ENCODE assay signal across 36 cellular contexts in genomic region chrX:31713120-31713519, GRCh38.
DNase-seq lines count a peak whose midpoint lies in the region; ATAC-seq, FAIRE-seq and TF ChIP-seq lines count a peak whose summit lies in the region.
"Had no signal": no experiment of that assay in that cellular context is flagged by ENCODE, and none has a peak within 500 bp of the region (broad histone marks: within the 10 kb centered on the region; RNA-seq: fewer than 3 reads in every experiment).

No MANE protein-coding gene starts in this region.

- CTCF ChIA-PET in A549 (lab: Yijun Ruan, JAX): no interaction called here
- CTCF ChIA-PET in endothelial cell of umbilical vein (lab: Charles Lee): no interaction called here

- H4K20me1 ChIP-seq in astrocyte (ENCODE audit: insufficient read depth, low read length) (no peaks in the 10 kb centered on the region), endothelial cell of umbilical vein (replicated peaks; ENCODE audit: control insufficient read depth, extremely low read depth, insufficient read depth, low read length) (no peaks in the 10 kb centered on the region)
- H4K20me1 ChIP-seq: BLaER1 had no signal

- TF ChIP-seq CTCF in A549 (IDR thresholded peaks at IDR 0.05) (no peak), astrocyte (IDR thresholded peaks at IDR 0.05; ENCODE audit: insufficient read depth, low read depth, low read length) (no peak), endothelial cell of umbilical vein (IDR thresholded peaks at IDR 0.05; ENCODE audit: extremely low read depth in 1 of 2, insufficient read depth in 1 of 2, low read depth in 1 of 2, low read length in 2 of 2) (no peak), mesothelial cell of epicardium (IDR thresholded peaks at IDR 0.05; ENCODE audit: unreplicated experiment) (no peak)

- DNase-seq in A549 (ENCODE audit: low read depth in 1 of 2, low spot score in 1 of 2): no peak
- DNase-seq in astrocyte (ENCODE audit: low read depth): no peak
- no peak for DNase-seq in endothelial cell of umbilical vein (ENCODE audit: low read depth, low spot score)
- no peak for DNase-seq in left lobe of liver (ENCODE audit: low spot score)
- DNase-seq in activated naive CD4-positive, alpha-beta T cell treated with anti-CD3 and anti-CD28 coated beads, Interleukin-2, amount 50 U/mL, for 72 hours (ENCODE audit: low spot score in 2 of 2): no peak
- no peak for DNase-seq in mesothelial cell of epicardium (ENCODE audit: low spot score in 2 of 2, unreplicated experiment in 2 of 2)
- DNase-seq in NOMO-1 (lab: John Stamatoyannopoulos, UW; ENCODE audit: unreplicated experiment in 2 of 2): no peak
- DNase-seq: 8988T; ACHN; AML-193; BE2C; C1 segment of cervical spinal cord; Caco-2; Calu3; CD4-positive, alpha-beta memory T cell; CD4-positive, alpha-beta T cell; CD4-positive, CD25-positive, alpha-beta regulatory T cell; CD8-positive, alpha-beta memory T cell; CD8-positive, alpha-beta T cell; COR-L47; DMS 273 treated with DMSO at 0.1 percent for 48 hours; DMS153; DMS53; DMS79; DMS79 treated with DMSO at 0.1 percent for 48 hours; DND-41; EL had no signal

- H3K4me3 Mint-ChIP-seq in astrocyte (ENCODE audit: unreplicated experiment) (no peak overlapping the region), mesothelial cell of epicardium (no peak overlapping the region)
- no peak overlapping the region for H3K4me3 Mint-ChIP-seq in stimulated activated memory B cell treated with anti-CD40 and anti-IgM and Interleukin-4, amounts not matched to agents 10 μg/mL and 1 μg/mL and 100 μg/mL, for 72 hours
- H3K4me3 Mint-ChIP-seq: B cell; CD14-positive monocyte; CD4-positive, alpha-beta memory T cell; CD4-positive, alpha-beta T cell; CD4-positive, CD25-positive, alpha-beta regulatory T cell; CD8-positive, alpha-beta memory T cell; CD8-positive, alpha-beta T cell had no signal

- no peak overlapping the region for H3K27ac Mint-ChIP-seq in astrocyte (ENCODE audit: unreplicated experiment)
- H3K27ac Mint-ChIP-seq in activated naive CD4-positive, alpha-beta T cell treated with anti-CD3 and anti-CD28 coated beads, Interleukin-2, amount 50 U/mL, for 72 hours: no peak overlapping the region
- H3K27ac Mint-ChIP-seq in mesothelial cell of epicardium: no peak overlapping the region
- no peak overlapping the region for H3K27ac Mint-ChIP-seq in stimulated activated memory B cell treated with anti-CD40 and anti-IgM and Interleukin-4, amounts not matched to agents 10 μg/mL and 1 μg/mL and 100 μg/mL, for 72 hours
- H3K27ac Mint-ChIP-seq: B cell; CD14-positive monocyte; CD4-positive, alpha-beta memory T cell; CD4-positive, alpha-beta T cell; CD4-positive, CD25-positive, alpha-beta regulatory T cell; CD8-positive, alpha-beta memory T cell; CD8-positive, alpha-beta T cell had no signal

- H3K4me2 ChIP-seq in A549 (no peak overlapping the region), astrocyte (ENCODE audit: low read length) (no peak overlapping the region), endothelial cell of umbilical vein (ENCODE audit: insufficient read depth, low read length) (no peak overlapping the region)
- H3K4me2 ChIP-seq: BLaER1; BLaER1 treated with 17β-estradiol and CSF1 and Interleukin-3, amounts not matched to agents 10 nM and 100 nM had no signal

- FAIRE-seq in A549 (lab: Jason Lieb, UNC): peak; percentile 54
- FAIRE-seq in astrocyte (lab: Jason Lieb, UNC): peak; percentile 90
- peak; percentile 21 for FAIRE-seq in endothelial cell of umbilical vein (lab: Jason Lieb, UNC)
- FAIRE-seq: A204.1, D721Med had no signal

- no peak overlapping the region for H3K9ac ChIP-seq in astrocyte (ENCODE audit: low read length)
- no peak overlapping the region for H3K9ac ChIP-seq in endothelial cell of umbilical vein (replicated peaks; ENCODE audit: extremely low read depth, insufficient read depth, low read length)
- H3K9ac ChIP-seq: BLaER1; BLaER1 treated with 17β-estradiol and CSF1 and Interleukin-3, amounts not matched to agents 10 nM and 100 nM had no signal

- H3K27me3 ChIP-seq in astrocyte (ENCODE audit: insufficient read depth, low read length): no peaks in the 10 kb centered on the region
- no peaks in the 10 kb centered on the region for H3K27me3 ChIP-seq in endothelial cell of umbilical vein (ENCODE audit: control insufficient read depth in 2 of 2, insufficient read depth in 2 of 2, low read length in 2 of 2)
- H3K27me3 ChIP-seq: BE2C had no signal

- no peaks in the 10 kb centered on the region for H3K9me3 Mint-ChIP-seq in astrocyte (ENCODE audit: unreplicated experiment)
- no peaks in the 10 kb centered on the region for H3K9me3 Mint-ChIP-seq in activated naive CD4-positive, alpha-beta T cell treated with anti-CD3 and anti-CD28 coated beads, Interleukin-2, amount 50 U/mL, for 72 hours
- H3K9me3 Mint-ChIP-seq in mesothelial cell of epicardium: peaks cover 5% of the 10 kb centered on the region
- H3K9me3 Mint-ChIP-seq in stimulated activated memory B cell treated with anti-CD40 and anti-IgM and Interleukin-4, amounts not matched to agents 10 μg/mL and 1 μg/mL and 100 μg/mL, for 72 hours: no peaks in the 10 kb centered on the region
- H3K9me3 Mint-ChIP-seq: CD4-positive, alpha-beta T cell; CD8-positive, alpha-beta memory T cell; CD8-positive, alpha-beta T cell had no signal

- H3K27ac ChIP-seq in A549: no peak overlapping the region
- no peak overlapping the region for H3K27ac ChIP-seq in astrocyte (ENCODE audit: low read depth, low read length)
- no peak overlapping the region for H3K27ac ChIP-seq in endothelial cell of umbilical vein (ENCODE audit: insufficient read depth, low read depth, low read length)
- H3K27ac ChIP-seq: 22Rv1; BLaER1; BLaER1 treated with 17β-estradiol and CSF1 and Interleukin-3, amounts not matched to agents 10 nM and 100 nM; C4-2B had no signal

- H3K36me3 ChIP-seq in astrocyte (ENCODE audit: insufficient read depth, low read length) (no peaks in the 10 kb centered on the region), endothelial cell of umbilical vein (ENCODE audit: control insufficient read depth in 2 of 2, extremely low read depth in 1 of 2, insufficient read depth in 2 of 2, low read length in 2 of 2) (no peaks in the 10 kb centered on the region)
- H3K36me3 ChIP-seq: BE2C; BLaER1; BLaER1 treated with 17β-estradiol and CSF1 and Interleukin-3, amounts not matched to agents 10 nM and 100 nM had no signal

- 0% methylated on average over 1 of the region's 1 CpG for WGBS in A549 (ENCODE audit: missing lambda C conversion rate)

- no peak overlapping the region for H3K4me3 ChIP-seq in A549
- no peak overlapping the region for H3K4me3 ChIP-seq in astrocyte (ENCODE audit: insufficient read depth, low read depth, low read length)
- no peak overlapping the region for H3K4me3 ChIP-seq in endothelial cell of umbilical vein (replicated peaks in 1 of 3; ENCODE audit: insufficient read depth in 1 of 3, low read depth in 1 of 3, low read length in 3 of 3)
- H3K4me3 ChIP-seq: BLaER1; BLaER1 treated with 17β-estradiol and CSF1 and Interleukin-3, amounts not matched to agents 10 nM and 100 nM had no signal

- POLR2A ChIA-PET in A549 (lab: Yijun Ruan, JAX) (no interaction called here), endothelial cell of umbilical vein (lab: Charles Lee) (no interaction called here)

- no peak for ATAC-seq in A549
- peak; percentile 68 for ATAC-seq in left lobe of liver
- ATAC-seq in activated naive CD4-positive, alpha-beta T cell treated with anti-CD3 and anti-CD28 coated beads, Interleukin-2, amount 50 U/mL, for 72 hours: no peak
- no peak for ATAC-seq in stimulated activated memory B cell treated with anti-CD40 and anti-IgM and Interleukin-4, amounts not matched to agents 10 μg/mL and 1 μg/mL and 100 μg/mL, for 72 hours
- ATAC-seq: CD8-positive, alpha-beta T cell had no signal

- H3K9me1 ChIP-seq in endothelial cell of umbilical vein (replicated peaks; ENCODE audit: control insufficient read depth, extremely low read depth, insufficient read depth, low read length): no peaks in the 10 kb centered on the region

- H2AFZ ChIP-seq in astrocyte (ENCODE audit: low read depth, low read length) (no peak overlapping the region), endothelial cell of umbilical vein (ENCODE audit: low read depth, low read length) (no peak overlapping the region)

- H3K4me1 ChIP-seq in A549: no peaks in the 10 kb centered on the region
- no peaks in the 10 kb centered on the region for H3K4me1 ChIP-seq in astrocyte (ENCODE audit: insufficient read depth, low read length)
- no peaks in the 10 kb centered on the region for H3K4me1 ChIP-seq in endothelial cell of umbilical vein (ENCODE audit: control insufficient read depth, extremely low read depth, insufficient read depth, low read length)
- H3K4me1 ChIP-seq: BE2C; BLaER1; BLaER1 treated with 17β-estradiol and CSF1 and Interleukin-3, amounts not matched to agents 10 nM and 100 nM; Caco-2 had no signal

- H3K36me3 Mint-ChIP-seq in astrocyte (ENCODE audit: low read depth, unreplicated experiment) (no peaks in the 10 kb centered on the region), mesothelial cell of epicardium (no peaks in the 10 kb centered on the region)
- no peaks in the 10 kb centered on the region for H3K36me3 Mint-ChIP-seq in activated naive CD4-positive, alpha-beta T cell treated with anti-CD3 and anti-CD28 coated beads, Interleukin-2, amount 50 U/mL, for 72 hours
- no peaks in the 10 kb centered on the region for H3K36me3 Mint-ChIP-seq in stimulated activated memory B cell treated with anti-CD40 and anti-IgM and Interleukin-4, amounts not matched to agents 10 μg/mL and 1 μg/mL and 100 μg/mL, for 72 hours
- H3K36me3 Mint-ChIP-seq: CD14-positive monocyte; CD4-positive, alpha-beta memory T cell; CD4-positive, CD25-positive, alpha-beta regulatory T cell; CD8-positive, alpha-beta memory T cell; CD8-positive, alpha-beta T cell had no signal

- H3K9me3 ChIP-seq in A549: no peaks in the 10 kb centered on the region
- no peaks in the 10 kb centered on the region for H3K9me3 ChIP-seq in astrocyte (ENCODE audit: insufficient read depth, low read depth, low read length)
- H3K9me3 ChIP-seq in endothelial cell of umbilical vein (replicated peaks; ENCODE audit: control insufficient read depth, insufficient read depth, low read length): no peaks in the 10 kb centered on the region
- H3K9me3 ChIP-seq: BE2C; BLaER1; BLaER1 treated with 17β-estradiol and CSF1 and Interleukin-3, amounts not matched to agents 10 nM and 100 nM; Caco-2 had no signal

- TF ChIP-seq POLR2A in A549 (IDR thresholded peaks at IDR 0.05; ENCODE audit: low read length) (no peak), endothelial cell of umbilical vein (IDR thresholded peaks at IDR 0.05; ENCODE audit: low read depth, low read length) (no peak)

- dilution Hi-C loops in endothelial cell of umbilical vein (cut with MboI; ENCODE audit: extremely low pct_ligation_motif_present, low sequenced_read_pairs): no loop called here

- no peak for TF ChIP-seq RAD21 in A549 (conservative IDR thresholded peaks at IDR 0.05 in 1 of 2, IDR thresholded peaks at IDR 0.05 in 1 of 2)

- BruUV-seq in endothelial cell of umbilical vein (replicated peaks; lab: Mats Ljungman, UMichigan): no TSS peak

- no peaks in the 10 kb centered on the region for H3K4me1 Mint-ChIP-seq in astrocyte (ENCODE audit: low read depth, unreplicated experiment)
- no peaks in the 10 kb centered on the region for H3K4me1 Mint-ChIP-seq in mesothelial cell of epicardium
- no peaks in the 10 kb centered on the region for H3K4me1 Mint-ChIP-seq in stimulated activated memory B cell treated with anti-CD40 and anti-IgM and Interleukin-4, amounts not matched to agents 10 μg/mL and 1 μg/mL and 100 μg/mL, for 72 hours
- H3K4me1 Mint-ChIP-seq: B cell; CD14-positive monocyte; CD4-positive, alpha-beta memory T cell; CD4-positive, CD25-positive, alpha-beta regulatory T cell; CD8-positive, alpha-beta memory T cell had no signal

- no peak for TF ChIP-seq EP300 in A549 (IDR thresholded peaks at IDR 0.05)

- H3K27me3 Mint-ChIP-seq in astrocyte (ENCODE audit: low read depth, unreplicated experiment): no peaks in the 10 kb centered on the region
- no peaks in the 10 kb centered on the region for H3K27me3 Mint-ChIP-seq in mesothelial cell of epicardium (ENCODE audit: low read depth)
- H3K27me3 Mint-ChIP-seq in stimulated activated memory B cell treated with anti-CD40 and anti-IgM and Interleukin-4, amounts not matched to agents 10 μg/mL and 1 μg/mL and 100 μg/mL, for 72 hours: no peaks in the 10 kb centered on the region
- H3K27me3 Mint-ChIP-seq: B cell; CD4-positive, alpha-beta memory T cell; CD4-positive, alpha-beta T cell; CD4-positive, CD25-positive, alpha-beta regulatory T cell had no signal

- H3K79me2 ChIP-seq in astrocyte (ENCODE audit: insufficient read depth, low read length): no peaks in the 10 kb centered on the region
- no peaks in the 10 kb centered on the region for H3K79me2 ChIP-seq in endothelial cell of umbilical vein (ENCODE audit: control insufficient read depth, insufficient read depth, low read length)

- intact Hi-C loops in endothelial cell of umbilical vein (cut with micrococcal nuclease): no loop called here
